ENCODE assay signal across 15 cellular contexts in genomic region chr6:138972226-138972665, GRCh38. TPM values are rescaled to one million over a fixed set of nuclear protein-coding genes. Genes with fewer than 3 reads are reported as not detected.
A peak's percentile ranks its signal among the peaks of the same experiment; 100 is the strongest.
DNase-seq lines count a peak whose midpoint lies in the region; ATAC-seq, FAIRE-seq and TF ChIP-seq lines count a peak whose summit lies in the region.
"Had no signal": no experiment of that assay in that cellular context is flagged by ENCODE, and none has a peak within 500 bp of the region (broad histone marks: within the 10 kb centered on the region; RNA-seq: fewer than 3 reads in every experiment).

No MANE protein-coding gene starts in this region.

- peak; percentile 17 for FAIRE-seq in RCC 7860 (lab: Jason Lieb, UNC)
- no peak for FAIRE-seq in endothelial cell of umbilical vein (lab: Jason Lieb, UNC)
- FAIRE-seq: small intestine had no signal

- no peaks in the 10 kb centered on the region for H3K27me3 Mint-ChIP-seq in CD14-positive monocyte (ENCODE audit: low read depth in 3 of 3)
- H3K27me3 Mint-ChIP-seq in naive thymus-derived CD4-positive, alpha-beta T cell: no peaks in the 10 kb centered on the region

- TF ChIP-seq POLR2A in endothelial cell of umbilical vein (IDR thresholded peaks at IDR 0.05; ENCODE audit: low read depth, low read length): no peak

- peaks cover 48% of the 10 kb centered on the region for H3K4me1 ChIP-seq in endothelial cell of umbilical vein (ENCODE audit: control insufficient read depth, extremely low read depth, insufficient read depth, low read length)
- H3K4me1 ChIP-seq in naive thymus-derived CD4-positive, alpha-beta T cell (ENCODE audit: control insufficient read depth in 2 of 2, insufficient read depth in 2 of 2, low read length in 2 of 2): peaks cover 30 to 34% of the 10 kb centered on the region in 2 donors

- peaks cover 54% of the 10 kb centered on the region for H3K4me1 Mint-ChIP-seq in CD14-positive monocyte
- peaks cover 28 to 97% (median 88%) of the 10 kb centered on the region in 7 donors for H3K4me1 Mint-ChIP-seq in naive thymus-derived CD4-positive, alpha-beta T cell

- no peak for ATAC-seq in naive thymus-derived CD4-positive, alpha-beta T cell

- H3K9me1 ChIP-seq in endothelial cell of umbilical vein (replicated peaks; ENCODE audit: control insufficient read depth, extremely low read depth, insufficient read depth, low read length): no peaks in the 10 kb centered on the region

- POLR2A ChIA-PET in endothelial cell of umbilical vein (lab: Charles Lee): no interaction called here
- POLR2A ChIA-PET in naive thymus-derived CD4-positive, alpha-beta T cell (lab: Charles Lee): no interaction called here

- H3K27me3 ChIP-seq in endothelial cell of umbilical vein (ENCODE audit: control insufficient read depth in 2 of 2, insufficient read depth in 2 of 2, low read length in 2 of 2): no peaks in the 10 kb centered on the region
- no peaks in the 10 kb centered on the region for H3K27me3 ChIP-seq in naive thymus-derived CD4-positive, alpha-beta T cell (ENCODE audit: control insufficient read depth in 2 of 2, insufficient read depth in 2 of 2, low read length in 2 of 2)
- H3K27me3 ChIP-seq: cardiac muscle cell had no signal

- H3K36me3 Mint-ChIP-seq in CD14-positive monocyte: no peaks in the 10 kb centered on the region
- peaks cover 0 to 7% (median 0%) of the 10 kb centered on the region in 5 donors for H3K36me3 Mint-ChIP-seq in naive thymus-derived CD4-positive, alpha-beta T cell

- TF ChIP-seq CTCF in CD14-positive monocyte (IDR thresholded peaks at IDR 0.05) (no peak), endothelial cell of umbilical vein (IDR thresholded peaks at IDR 0.05; ENCODE audit: extremely low read depth in 1 of 2, insufficient read depth in 1 of 2, low read depth in 1 of 2, low read length in 2 of 2) (no peak), coronary artery (IDR thresholded peaks at IDR 0.05) (no peak)

- peak overlapping the region; percentile 91 for H3K27ac ChIP-seq in endothelial cell of umbilical vein (ENCODE audit: insufficient read depth, low read depth, low read length)
- no peak overlapping the region for H3K27ac ChIP-seq in naive thymus-derived CD4-positive, alpha-beta T cell (ENCODE audit: low read depth, low read length)
- peak overlapping the region in 1 of 2 donors; percentile 46 for H3K27ac ChIP-seq in coronary artery
- H3K27ac ChIP-seq: cardiac muscle cell had no signal

- H3K79me2 ChIP-seq in endothelial cell of umbilical vein (ENCODE audit: control insufficient read depth, insufficient read depth, low read length): peaks cover 82% of the 10 kb centered on the region

- H3K9me3 Mint-ChIP-seq in CD14-positive monocyte: no peaks in the 10 kb centered on the region
- no peaks in the 10 kb centered on the region for H3K9me3 Mint-ChIP-seq in naive thymus-derived CD4-positive, alpha-beta T cell

- no peaks in the 10 kb centered on the region for H4K20me1 ChIP-seq in endothelial cell of umbilical vein (replicated peaks; ENCODE audit: control insufficient read depth, extremely low read depth, insufficient read depth, low read length)

- no peaks in the 10 kb centered on the region for H3K36me3 ChIP-seq in endothelial cell of umbilical vein (ENCODE audit: control insufficient read depth in 2 of 2, extremely low read depth in 1 of 2, insufficient read depth in 2 of 2, low read length in 2 of 2)
- no peaks in the 10 kb centered on the region for H3K36me3 ChIP-seq in naive thymus-derived CD4-positive, alpha-beta T cell (ENCODE audit: control insufficient read depth in 2 of 3, insufficient read depth in 3 of 3, low read length in 3 of 3)
- H3K36me3 ChIP-seq: cardiac muscle cell had no signal

- peak overlapping the region; percentile 25 to 93 (median 91) for H3K27ac Mint-ChIP-seq in CD14-positive monocyte
- H3K27ac Mint-ChIP-seq in naive thymus-derived CD4-positive, alpha-beta T cell: peak overlapping the region in 1 of 9 donors; percentile 10

- H3K9ac ChIP-seq in endothelial cell of umbilical vein (replicated peaks; ENCODE audit: extremely low read depth, insufficient read depth, low read length): peak overlapping the region; percentile 63

- H3K4me3 Mint-ChIP-seq in CD14-positive monocyte: no peak overlapping the region
- peak overlapping the region in 6 of 10 donors; percentile 1 to 53 (median 10) for H3K4me3 Mint-ChIP-seq in naive thymus-derived CD4-positive, alpha-beta T cell

- no peak overlapping the region for H2AFZ ChIP-seq in endothelial cell of umbilical vein (ENCODE audit: low read depth, low read length)

- peak overlapping the region; percentile 87 for H3K4me2 ChIP-seq in endothelial cell of umbilical vein (ENCODE audit: insufficient read depth, low read length)

- no peak overlapping the region for H3K4me3 ChIP-seq in endothelial cell of umbilical vein (replicated peaks in 1 of 3; ENCODE audit: insufficient read depth in 1 of 3, low read depth in 1 of 3, low read length in 3 of 3)
- H3K4me3 ChIP-seq in naive thymus-derived CD4-positive, alpha-beta T cell (ENCODE audit: low read length): no peak overlapping the region
- no peak overlapping the region for H3K4me3 ChIP-seq in coronary artery
- H3K4me3 ChIP-seq: cardiac muscle cell had no signal

- CTCF ChIA-PET in endothelial cell of umbilical vein (lab: Charles Lee): interaction anchor here (1.3 to 2.9 kb wide), 3 partner anchors 10 to 17 kb away, joined by 6 to 12 read pairs (median 8); partner anchors contain the start of gene REPS1
- CTCF ChIA-PET in naive thymus-derived CD4-positive, alpha-beta T cell (lab: Charles Lee): no interaction called here

- DNase-seq in CD14-positive monocyte (ENCODE audit: low spot score): no peak
- no peak for DNase-seq in RCC 7860 (ENCODE audit: low spot score)
- DNase-seq in endothelial cell of umbilical vein (ENCODE audit: low read depth, low spot score): peak; percentile 32
- no peak for DNase-seq in naive thymus-derived CD4-positive, alpha-beta T cell
- no peak for DNase-seq in NCI-H128 (lab: John Stamatoyannopoulos, UW; ENCODE audit: unreplicated experiment)
- no peak for DNase-seq in stimulated activated CD4-positive, alpha-beta T cell treated with anti-CD3 and anti-CD28 coated beads, Interleukin-4, amount 100 ng/mL, for 4 hours
- DNase-seq in coronary artery (ENCODE audit: low spot score): no peak
- DNase-seq in NCI-H1105 (lab: John Stamatoyannopoulos, UW): no peak
- DNase-seq: activated CD4-positive, alpha-beta T cell treated with anti-CD3 and anti-CD28 coated beads, Interleukin-2, amount 50 U/mL, for 48 hours; GOT3; NCI-H187; SIG-M5; small intestine; stimulated activated naive CD4-positive, alpha-beta T cell had no signal

- no TSS peak for BruUV-seq in endothelial cell of umbilical vein (replicated peaks; lab: Mats Ljungman, UMichigan)

- dilution Hi-C loops in endothelial cell of umbilical vein (cut with MboI; ENCODE audit: extremely low pct_ligation_motif_present, low sequenced_read_pairs): no loop called here

- H3K9me3 ChIP-seq in endothelial cell of umbilical vein (replicated peaks; ENCODE audit: control insufficient read depth, insufficient read depth, low read length): no peaks in the 10 kb centered on the region
- no peaks in the 10 kb centered on the region for H3K9me3 ChIP-seq in naive thymus-derived CD4-positive, alpha-beta T cell (ENCODE audit: control insufficient read depth in 2 of 3, low read length in 3 of 3)

- intact Hi-C loops in CD14-positive monocyte (cut with micrococcal nuclease) (no loop called here), endothelial cell of umbilical vein (cut with micrococcal nuclease) (loop anchor here (5.0 kb wide), 1 partner anchor 380 kb away; no protein-coding TSS in a partner anchor)
- intact Hi-C loops in naive thymus-derived CD4-positive, alpha-beta T cell (cut with micrococcal nuclease): no loop called here

TF ChIP-seq in endothelial cell of umbilical vein, 7 proteins besides CTCF, POLR2A, EP300 and RAD21:
- TF ChIP-seq JUN (IDR thresholded peaks at IDR 0.05; ENCODE audit: borderline replicate concordance, insufficient read depth, insufficient read length, low read depth): no peak
- no peak for TF ChIP-seq MYC (IDR thresholded peaks at IDR 0.05; ENCODE audit: low read depth, low read length)
- peak; percentile 22 for TF ChIP-seq FOS (IDR thresholded peaks at IDR 0.05; ENCODE audit: borderline replicate concordance, insufficient read depth, low read length)

RNA-seq across cellular contexts. Expression of gene REPS1, which starts 15.8 kb away (rescaled TPM):
- polyA plus RNA-seq in CD14-positive monocyte (10 to 100 TPM; 11.9 to 14.0 TPM), endothelial cell of umbilical vein (20.6 TPM in 2 replicates)
- 26.3 and 35.0 TPM in 2 replicates for total RNA-seq in endothelial cell of umbilical vein
- 22.4 and 25.0 TPM in 2 replicates for polyA plus RNA-seq in endothelial cell of umbilical vein (2011; cell fraction: cytosol; rRNA removed)
- polyA plus RNA-seq in endothelial cell of umbilical vein (2011; cell fraction: nucleus; rRNA removed): 42.7 and 49.2 TPM in 2 replicates
- 19.1 and 26.8 TPM in 2 replicates for polyA plus RNA-seq in endothelial cell of umbilical vein (2012)
- polyA minus RNA-seq in endothelial cell of umbilical vein: 26.2 and 33.7 TPM in 2 replicates
- 12.3 TPM for polyA minus RNA-seq in endothelial cell of umbilical vein (2011; cell fraction: cytosol; rRNA and poly(A)+ RNA removed)
- 41.6 and 51.2 TPM in 2 replicates for polyA minus RNA-seq in endothelial cell of umbilical vein (2011; cell fraction: nucleus; rRNA and poly(A)+ RNA removed)
- 10 to 100 TPM; 55.9 to 74.6 (median 69.7) TPM for total RNA-seq in naive thymus-derived CD4-positive, alpha-beta T cell
- polyA plus RNA-seq in naive thymus-derived CD4-positive, alpha-beta T cell: 10 to 100 TPM; 24.7 to 48.2 TPM

RNA-seq across cellular contexts. Expression of gene ABRACL, which starts 56.3 kb away (rescaled TPM):
- polyA plus RNA-seq in CD14-positive monocyte (100 to 1,000 TPM; 142 to 174 TPM), endothelial cell of umbilical vein (36.0 and 54.4 TPM in 2 replicates)
- total RNA-seq in endothelial cell of umbilical vein: 87.4 and 104 TPM in 2 replicates
- polyA plus RNA-seq in endothelial cell of umbilical vein (2011; cell fraction: cytosol; rRNA removed): 78.8 and 101 TPM in 2 replicates
- 32.1 and 33.7 TPM in 2 replicates for polyA plus RNA-seq in endothelial cell of umbilical vein (2011; cell fraction: nucleus; rRNA removed)
- polyA plus RNA-seq in endothelial cell of umbilical vein (2012): 78.2 and 144 TPM in 2 replicates
- polyA minus RNA-seq in endothelial cell of umbilical vein: 15.5 and 18.3 TPM in 2 replicates
- 3.7 TPM for polyA minus RNA-seq in endothelial cell of umbilical vein (2011; cell fraction: cytosol; rRNA and poly(A)+ RNA removed)
- 6.3 and 9.8 TPM in 2 replicates for polyA minus RNA-seq in endothelial cell of umbilical vein (2011; cell fraction: nucleus; rRNA and poly(A)+ RNA removed)
- total RNA-seq in naive thymus-derived CD4-positive, alpha-beta T cell: 100 to 1,000 TPM in 3 of 5 experiments, 10 to 100 TPM in 2; 39.5 to 137 (median 107) TPM
- polyA plus RNA-seq in naive thymus-derived CD4-positive, alpha-beta T cell: 100 to 1,000 TPM; 183 to 216 TPM

Comparison
In these comparisons a context has a peak if more than half of its experiments do, and no peak if none do; other contexts are left out.
1. H3K4me3 Mint-ChIP-seq: peak in naive thymus-derived CD4-positive, alpha-beta T cell (6 of 10); none in CD14-positive monocyte (0 of 2).